Comparison of ENCODE assay signal across 9 cellular contexts in the genomic region with DNA sequence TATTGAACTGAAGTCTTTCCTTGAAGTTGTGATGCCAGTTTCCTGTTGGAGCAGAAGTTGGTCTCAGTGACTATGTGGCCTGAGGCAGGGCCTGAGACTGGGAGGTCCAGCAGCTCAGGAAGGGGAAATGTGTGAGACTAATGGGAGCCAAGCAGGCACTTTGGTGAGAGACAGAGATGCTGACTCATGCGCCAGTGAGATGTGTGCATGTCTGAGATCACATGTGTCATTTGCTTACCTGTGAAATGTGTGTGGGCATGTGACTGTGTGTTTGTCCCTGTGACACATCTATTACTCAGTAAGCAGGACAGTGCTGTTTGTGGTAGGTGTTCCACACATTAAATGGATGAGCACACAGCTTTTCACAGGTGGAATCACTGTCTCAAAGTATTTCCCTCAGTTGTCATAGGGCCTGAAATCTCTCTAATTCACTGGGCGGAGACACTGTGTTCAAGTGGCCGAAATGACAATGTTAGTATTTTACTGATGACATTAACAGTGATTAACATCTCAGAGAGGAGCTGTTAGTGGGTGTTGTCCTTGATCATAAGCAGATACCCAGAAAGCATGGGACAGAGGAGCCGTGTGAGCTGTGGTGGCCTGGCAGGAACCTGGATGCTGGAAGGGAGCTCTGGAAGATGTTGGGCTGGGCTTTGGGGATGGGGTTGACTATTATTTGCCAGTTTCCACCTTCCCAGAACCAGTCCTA. TPM values are rescaled to one million over a fixed set of nuclear protein-coding genes. Genes with fewer than 3 reads are reported as not detected.
DNase-seq lines count a peak whose midpoint lies in the region; ATAC-seq, FAIRE-seq and TF ChIP-seq lines count a peak whose summit lies in the region.
"Had no signal": no experiment of that assay in that cellular context is flagged by ENCODE, and none has a peak within 500 bp of the region (broad histone marks: within the 10 kb centered on the region; RNA-seq: fewer than 3 reads in every experiment).

No MANE protein-coding gene starts in this region.

- H4K20me1 ChIP-seq in HepG2 (ENCODE audit: insufficient read depth, low read length), result no peaks in the 10 kb centered on the region

- no peak for TF ChIP-seq POLR2A in HepG2 (IDR thresholded peaks at IDR 0.05; ENCODE audit: insufficient read depth in 1 of 2, low read depth in 2 of 2, low read length in 2 of 2)

- WGBS in HepG2 (ENCODE audit: low lambda C conversion rate), result 100% methylated on average over 4 of the region's 4 CpGs

- H3K4me3 ChIP-seq in AG09309 (ENCODE audit: control insufficient read depth, low read depth, low read length) (no peak overlapping the region), HepG2 (replicated peaks in 1 of 3; ENCODE audit: insufficient read depth in 1 of 3, low read depth in 2 of 3, low read length in 3 of 3) (no peak overlapping the region)

- H3K9me3 ChIP-seq in HepG2 (ENCODE audit: low read length), result no peaks in the 10 kb centered on the region

- no peaks in the 10 kb centered on the region for H3K27me3 ChIP-seq in HepG2 (ENCODE audit: control insufficient read depth in 1 of 2, insufficient read depth in 2 of 2, low read length in 2 of 2)

- H3K4me1 ChIP-seq in HepG2 (ENCODE audit: insufficient read depth, low read length), result peaks cover 27% of the 10 kb centered on the region

- H3K79me2 ChIP-seq in HepG2 (ENCODE audit: insufficient read depth, low read length), result no peaks in the 10 kb centered on the region

- TF ChIP-seq RAD21 in HepG2 (CRISPR knock-in tag; IDR thresholded peaks at IDR 0.05), result no peak

- H3K9me3 Mint-ChIP-seq in activated T-cell treated with anti-CD3 and anti-CD28 coated beads, Interleukin-2, amount 50 U/mL, for 72 hours, result no peaks in the 10 kb centered on the region

- H3K27ac Mint-ChIP-seq in activated T-cell treated with anti-CD3 and anti-CD28 coated beads, Interleukin-2, amount 50 U/mL, for 72 hours, result peak overlapping the region; percentile 20

- TF ChIP-seq CTCF in AG09309 (IDR thresholded peaks at IDR 0.05; ENCODE audit: control insufficient read depth, insufficient read depth, low read depth, low read length, missing control alignments), result no peak
- TF ChIP-seq CTCF in HepG2 (CRISPR knock-in tag; IDR thresholded peaks at IDR 0.05), result no peak

- H3K9ac ChIP-seq in HepG2 (ENCODE audit: insufficient read depth, low read depth, low read length), result no peak overlapping the region

- peaks cover 0 to 3% of the 10 kb centered on the region in 2 donors for H3K36me3 Mint-ChIP-seq in activated T-cell treated with anti-CD3 and anti-CD28 coated beads, Interleukin-2, amount 50 U/mL, for 72 hours (ENCODE audit: insufficient read depth in 2 of 2)

- CTCF ChIA-PET in HepG2 (lab: Yijun Ruan, JAX; ENCODE audit: low intra/inter-chr PET ratio, low total read pairs), result no interaction called here

- FAIRE-seq in HepG2 (lab: Jason Lieb, UNC), result no peak

- no peak overlapping the region for H3K4me3 Mint-ChIP-seq in activated T-cell treated with anti-CD3 and anti-CD28 coated beads, Interleukin-2, amount 50 U/mL, for 72 hours

- H3K4me1 Mint-ChIP-seq in activated T-cell treated with anti-CD3 and anti-CD28 coated beads, Interleukin-2, amount 50 U/mL, for 72 hours (ENCODE audit: low read depth), result peaks cover 24% of the 10 kb centered on the region

- intact Hi-C loops in HepG2 (cut with micrococcal nuclease; ENCODE audit: unreplicated experiment) (no loop called here), cardiac septum (cut with DNase I) (no loop called here)

- ATAC-seq in HG02798 (IDR thresholded peaks at IDR 0.05; ENCODE audit: poor library complexity, unreplicated experiment), result peak; percentile 50
- ATAC-seq in activated T-cell treated with anti-CD3 and anti-CD28 coated beads, Interleukin-2, amount 50 U/mL, for 72 hours (replicated peaks in 1 of 2), result peak; percentile 99
- ATAC-seq in HepG2, result no peak
- ATAC-seq in HG03280 (IDR thresholded peaks at IDR 0.05; ENCODE audit: unreplicated experiment), result no peak
- no peak for ATAC-seq in HG03159 (IDR thresholded peaks at IDR 0.05; ENCODE audit: unreplicated experiment)

- no peaks in the 10 kb centered on the region for H3K27me3 Mint-ChIP-seq in activated T-cell treated with anti-CD3 and anti-CD28 coated beads, Interleukin-2, amount 50 U/mL, for 72 hours (ENCODE audit: low read depth)

- BruUV-seq in HepG2 (replicated peaks; lab: Mats Ljungman, UMichigan), result no TSS peak

- no peak for TF ChIP-seq EP300 in HepG2 (IDR thresholded peaks at IDR 0.05; ENCODE audit: low read depth in 2 of 2, low read length in 2 of 2)
- no peak for TF ChIP-seq EP300 in HepG2 (CRISPR knock-in tag; IDR thresholded peaks at IDR 0.05; ENCODE audit: borderline replicate concordance)

- in situ Hi-C loops in HepG2 (cut with HindIII; ENCODE audit: extremely low pct_ligation_motif_present, low pct_unique_long_range_greater_than_20kb), result no loop called here

- peaks cover 0 to 2% of the 10 kb centered on the region in 2 experiments; a peak in 1 of 5 replicates for H3K36me3 ChIP-seq in HepG2 (replicated peaks in 1 of 2; ENCODE audit: control insufficient read depth in 1 of 2, insufficient read depth in 2 of 2, low read length in 2 of 2)

- H2AFZ ChIP-seq in HepG2 (ENCODE audit: low read length), result no peak overlapping the region

- POLR2A ChIA-PET in HepG2 (lab: Yijun Ruan, JAX), result interaction anchor here (1.1 to 1.3 kb wide), 2 partner anchors 13 to 16 kb away, joined by 3 to 4 read pairs; a partner anchor contains a TSS

- DNase-seq in AG09309 (ENCODE audit: low read depth) (peak; percentile 17), HepG2 (ENCODE audit: low spot score) (peak; percentile 25), hippocampal formation (lab: John Stamatoyannopoulos, UW) (no peak), cardiac septum (ENCODE audit: low spot score) (no peak)
- peak; percentile 58 to 69 for DNase-seq in activated T-cell treated with anti-CD3 and anti-CD28 coated beads, Interleukin-2, amount 50 U/mL, for 72 hours

- H3K4me2 ChIP-seq in HepG2 (ENCODE audit: low read depth, low read length), result no peak overlapping the region

- no peak overlapping the region for H3K27ac ChIP-seq in HepG2 (ENCODE audit: extremely low read length, insufficient read depth, low read length)

RNA-seq across cellular contexts. Expression of a gene that starts 7.4 kb away (rescaled TPM):
- 10 to 100 TPM in 1 of 2 donors, 1 to 10 TPM in 1; 6.7 to 11.5 TPM for total RNA-seq in activated T-cell treated with anti-CD3 and anti-CD28 coated beads, Interleukin-2, amount 50 U/mL, for 72 hours
- total RNA-seq in HepG2 (2016; rRNA removed; fragmentation: Illumina TruSeq; extraction: Trizol) (4.6 and 7.4 TPM in 2 replicates), cardiac septum (20.4 TPM)
- 1.2 and 2.7 TPM in 2 replicates for total RNA-seq in HepG2 (2016; cell fraction: cytosol; rRNA removed; fragmentation: Illumina TruSeq; extraction: Trizol; ENCODE audit: low read depth)
- total RNA-seq in HepG2 (2016; cell fraction: insoluble cytoplasmic fraction; rRNA removed; fragmentation: Illumina TruSeq; extraction: Trizol), result 4.1 and 6.5 TPM in 2 replicates
- total RNA-seq in HepG2 (2016; cell fraction: membrane; rRNA removed; fragmentation: Illumina TruSeq; extraction: Trizol), result 2.4 and 3.2 TPM in 2 replicates
- 10.2 and 12.0 TPM in 2 replicates for total RNA-seq in HepG2 (2016; cell fraction: nucleus; rRNA removed; fragmentation: Illumina TruSeq; extraction: Trizol)
- 9.3 and 9.4 TPM in 2 replicates for polyA plus RNA-seq in HepG2 (2011; rRNA removed)
- polyA plus RNA-seq in HepG2 (2011; cell fraction: cytosol; rRNA removed), result 3.5 and 4.3 TPM in 2 replicates
- 56.9 and 72.9 TPM in 2 replicates for polyA plus RNA-seq in HepG2 (2011; cell fraction: nucleus; rRNA removed)
- 4.7 TPM in 2 replicates for polyA plus RNA-seq in HepG2 (2012)
- 2.1 and 2.4 TPM in 2 replicates for polyA plus RNA-seq in HepG2 (2016; cell fraction: cytosol; fragmentation: Illumina TruSeq; extraction: Trizol; ENCODE audit: low read depth)
- 4.7 and 6.3 TPM in 2 replicates for polyA plus RNA-seq in HepG2 (2016; cell fraction: insoluble cytoplasmic fraction; fragmentation: Illumina TruSeq; extraction: Trizol; ENCODE audit: low read depth)
- polyA plus RNA-seq in HepG2 (2016; cell fraction: membrane; fragmentation: Illumina TruSeq; extraction: Trizol; ENCODE audit: low read depth), result 2.6 and 3.1 TPM in 2 replicates
- polyA plus RNA-seq in HepG2 (2016; cell fraction: nucleus; fragmentation: Illumina TruSeq; extraction: Trizol; ENCODE audit: insufficient read depth, low read depth), result 21.5 and 24.6 TPM in 2 replicates
- polyA minus RNA-seq in HepG2 (2011; rRNA and poly(A)+ RNA removed; ENCODE audit: low replicate concordance), result 3.1 and 10.0 TPM in 2 replicates
- polyA minus RNA-seq in HepG2 (2011; cell fraction: cytosol; rRNA and poly(A)+ RNA removed), result 0.62 and 1.4 TPM in 2 replicates
- polyA minus RNA-seq in HepG2 (2011; cell fraction: nucleus; rRNA and poly(A)+ RNA removed), result 7.6 and 7.8 TPM in 2 replicates

RNA-seq across cellular contexts. Expression of a gene that starts 13.2 kb away (rescaled TPM):
- 1 to 10 TPM; 1.1 to 1.4 TPM for total RNA-seq in activated T-cell treated with anti-CD3 and anti-CD28 coated beads, Interleukin-2, amount 50 U/mL, for 72 hours
- total RNA-seq in HepG2 (2016; rRNA removed; fragmentation: Illumina TruSeq; extraction: Trizol) (0.27 TPM in 1 of 2 replicates, not detected in the other), cardiac septum (3.5 TPM)
- 0.18 TPM in 1 of 2 replicates, not detected in the other for total RNA-seq in HepG2 (2016; cell fraction: cytosol; rRNA removed; fragmentation: Illumina TruSeq; extraction: Trizol; ENCODE audit: low read depth)
- 0.16 and 0.37 TPM in 2 replicates for total RNA-seq in HepG2 (2016; cell fraction: insoluble cytoplasmic fraction; rRNA removed; fragmentation: Illumina TruSeq; extraction: Trizol)
- 0.10 and 0.22 TPM in 2 replicates for total RNA-seq in HepG2 (2016; cell fraction: membrane; rRNA removed; fragmentation: Illumina TruSeq; extraction: Trizol)
- 1.1 and 1.2 TPM in 2 replicates for total RNA-seq in HepG2 (2016; cell fraction: nucleus; rRNA removed; fragmentation: Illumina TruSeq; extraction: Trizol)
- 0.18 and 0.22 TPM in 2 replicates for polyA plus RNA-seq in HepG2 (2011; rRNA removed)
- 0.20 TPM in 1 of 2 replicates, not detected in the other for polyA plus RNA-seq in HepG2 (2011; cell fraction: cytosol; rRNA removed)
- 1.5 and 2.4 TPM in 2 replicates for polyA plus RNA-seq in HepG2 (2011; cell fraction: nucleus; rRNA removed)
- 0.21 and 0.68 TPM in 2 replicates for polyA plus RNA-seq in HepG2 (2012)
- not detected in 2 replicates for polyA plus RNA-seq in HepG2 (2016; cell fraction: cytosol; fragmentation: Illumina TruSeq; extraction: Trizol; ENCODE audit: low read depth)
- polyA plus RNA-seq in HepG2 (2016; cell fraction: insoluble cytoplasmic fraction; fragmentation: Illumina TruSeq; extraction: Trizol; ENCODE audit: low read depth), result not detected in 2 replicates
- 0.10 TPM in 1 of 2 replicates, not detected in the other for polyA plus RNA-seq in HepG2 (2016; cell fraction: membrane; fragmentation: Illumina TruSeq; extraction: Trizol; ENCODE audit: low read depth)
- polyA plus RNA-seq in HepG2 (2016; cell fraction: nucleus; fragmentation: Illumina TruSeq; extraction: Trizol; ENCODE audit: insufficient read depth, low read depth), result 0.81 and 1.0 TPM in 2 replicates
- polyA minus RNA-seq in HepG2 (2011; rRNA and poly(A)+ RNA removed; ENCODE audit: low replicate concordance), result 0.32 and 0.37 TPM in 2 replicates
- polyA minus RNA-seq in HepG2 (2011; cell fraction: cytosol; rRNA and poly(A)+ RNA removed), result not detected in 2 replicates
- polyA minus RNA-seq in HepG2 (2011; cell fraction: nucleus; rRNA and poly(A)+ RNA removed), result 1.5 and 2.4 TPM in 2 replicates
- total RNA-seq: dermis microvascular lymphatic vessel endothelial cell had no signal

RNA-seq across cellular contexts. Expression of a gene that starts 16.0 kb away (rescaled TPM):
- 10 to 100 TPM; 69.2 to 80.9 TPM for total RNA-seq in activated T-cell treated with anti-CD3 and anti-CD28 coated beads, Interleukin-2, amount 50 U/mL, for 72 hours
- total RNA-seq in HepG2 (2016; rRNA removed; fragmentation: Illumina TruSeq; extraction: Trizol), result 51.4 and 56.2 TPM in 2 replicates
- total RNA-seq in HepG2 (2016; cell fraction: cytosol; rRNA removed; fragmentation: Illumina TruSeq; extraction: Trizol; ENCODE audit: low read depth), result 34.3 and 49.7 TPM in 2 replicates
- total RNA-seq in HepG2 (2016; cell fraction: insoluble cytoplasmic fraction; rRNA removed; fragmentation: Illumina TruSeq; extraction: Trizol), result 51.7 and 55.6 TPM in 2 replicates
- total RNA-seq in HepG2 (2016; cell fraction: membrane; rRNA removed; fragmentation: Illumina TruSeq; extraction: Trizol), result 40.2 and 44.8 TPM in 2 replicates
- total RNA-seq in HepG2 (2016; cell fraction: nucleus; rRNA removed; fragmentation: Illumina TruSeq; extraction: Trizol), result 24.8 and 29.5 TPM in 2 replicates
- 37.9 and 41.5 TPM in 2 replicates for polyA plus RNA-seq in HepG2 (2011; rRNA removed)
- 37.0 and 40.4 TPM in 2 replicates for polyA plus RNA-seq in HepG2 (2011; cell fraction: cytosol; rRNA removed)
- polyA plus RNA-seq in HepG2 (2011; cell fraction: nucleus; rRNA removed), result 33.1 and 38.4 TPM in 2 replicates
- 39.7 and 44.2 TPM in 2 replicates for polyA plus RNA-seq in HepG2 (2012)
- polyA plus RNA-seq in HepG2 (2016; cell fraction: cytosol; fragmentation: Illumina TruSeq; extraction: Trizol; ENCODE audit: low read depth), result 37.5 and 48.1 TPM in 2 replicates
- 53.1 and 56.8 TPM in 2 replicates for polyA plus RNA-seq in HepG2 (2016; cell fraction: insoluble cytoplasmic fraction; fragmentation: Illumina TruSeq; extraction: Trizol; ENCODE audit: low read depth)
- polyA plus RNA-seq in HepG2 (2016; cell fraction: membrane; fragmentation: Illumina TruSeq; extraction: Trizol; ENCODE audit: low read depth), result 35.4 and 38.9 TPM in 2 replicates
- polyA plus RNA-seq in HepG2 (2016; cell fraction: nucleus; fragmentation: Illumina TruSeq; extraction: Trizol; ENCODE audit: insufficient read depth, low read depth), result 39.8 and 44.2 TPM in 2 replicates
- 10.5 and 17.0 TPM in 2 replicates for polyA minus RNA-seq in HepG2 (2011; rRNA and poly(A)+ RNA removed; ENCODE audit: low replicate concordance)
- 6.2 TPM in 2 replicates for polyA minus RNA-seq in HepG2 (2011; cell fraction: cytosol; rRNA and poly(A)+ RNA removed)
- polyA minus RNA-seq in HepG2 (2011; cell fraction: nucleus; rRNA and poly(A)+ RNA removed), result 9.4 and 13.8 TPM in 2 replicates
- total RNA-seq in cardiac septum, result 57.6 TPM

RNA-seq across cellular contexts. Expression of a gene that starts 29.7 kb away (rescaled TPM):
- not detected for total RNA-seq in activated T-cell treated with anti-CD3 and anti-CD28 coated beads, Interleukin-2, amount 50 U/mL, for 72 hours
- not detected in 2 replicates for total RNA-seq in HepG2 (2016; rRNA removed; fragmentation: Illumina TruSeq; extraction: Trizol)
- not detected in 2 replicates for total RNA-seq in HepG2 (2016; cell fraction: cytosol; rRNA removed; fragmentation: Illumina TruSeq; extraction: Trizol; ENCODE audit: low read depth)
- not detected in 2 replicates for total RNA-seq in HepG2 (2016; cell fraction: insoluble cytoplasmic fraction; rRNA removed; fragmentation: Illumina TruSeq; extraction: Trizol)
- not detected in 2 replicates for total RNA-seq in HepG2 (2016; cell fraction: membrane; rRNA removed; fragmentation: Illumina TruSeq; extraction: Trizol)
- total RNA-seq in HepG2 (2016; cell fraction: nucleus; rRNA removed; fragmentation: Illumina TruSeq; extraction: Trizol), result not detected in 2 replicates
- polyA plus RNA-seq in HepG2 (2011; rRNA removed), result not detected in 2 replicates
- polyA plus RNA-seq in HepG2 (2011; cell fraction: cytosol; rRNA removed), result not detected in 2 replicates
- polyA plus RNA-seq in HepG2 (2011; cell fraction: nucleus; rRNA removed), result not detected in 2 replicates
- 0.11 and 0.15 TPM in 2 replicates for polyA plus RNA-seq in HepG2 (2012)
- polyA plus RNA-seq in HepG2 (2016; cell fraction: cytosol; fragmentation: Illumina TruSeq; extraction: Trizol; ENCODE audit: low read depth), result not detected in 2 replicates
- not detected in 2 replicates for polyA plus RNA-seq in HepG2 (2016; cell fraction: insoluble cytoplasmic fraction; fragmentation: Illumina TruSeq; extraction: Trizol; ENCODE audit: low read depth)
- polyA plus RNA-seq in HepG2 (2016; cell fraction: membrane; fragmentation: Illumina TruSeq; extraction: Trizol; ENCODE audit: low read depth), result not detected in 2 replicates
- not detected in 2 replicates for polyA plus RNA-seq in HepG2 (2016; cell fraction: nucleus; fragmentation: Illumina TruSeq; extraction: Trizol; ENCODE audit: insufficient read depth, low read depth)
- not detected in 2 replicates for polyA minus RNA-seq in HepG2 (2011; rRNA and poly(A)+ RNA removed; ENCODE audit: low replicate concordance)
- polyA minus RNA-seq in HepG2 (2011; cell fraction: cytosol; rRNA and poly(A)+ RNA removed), result not detected in 2 replicates
- not detected in 2 replicates for polyA minus RNA-seq in HepG2 (2011; cell fraction: nucleus; rRNA and poly(A)+ RNA removed)
- total RNA-seq in cardiac septum, result not detected
- total RNA-seq: dermis microvascular lymphatic vessel endothelial cell had no signal

RNA-seq across cellular contexts. Expression of a gene that starts 30.2 kb away (rescaled TPM):
- 1 to 10 TPM; 8.4 to 9.1 TPM for total RNA-seq in activated T-cell treated with anti-CD3 and anti-CD28 coated beads, Interleukin-2, amount 50 U/mL, for 72 hours
- total RNA-seq in HepG2 (2016; rRNA removed; fragmentation: Illumina TruSeq; extraction: Trizol) (1.5 and 2.1 TPM in 2 replicates), cardiac septum (22.0 TPM)
- total RNA-seq in HepG2 (2016; cell fraction: cytosol; rRNA removed; fragmentation: Illumina TruSeq; extraction: Trizol; ENCODE audit: low read depth), result 1.6 TPM in 2 replicates
- 0.91 and 1.5 TPM in 2 replicates for total RNA-seq in HepG2 (2016; cell fraction: insoluble cytoplasmic fraction; rRNA removed; fragmentation: Illumina TruSeq; extraction: Trizol)
- 2.0 and 2.1 TPM in 2 replicates for total RNA-seq in HepG2 (2016; cell fraction: membrane; rRNA removed; fragmentation: Illumina TruSeq; extraction: Trizol)
- total RNA-seq in HepG2 (2016; cell fraction: nucleus; rRNA removed; fragmentation: Illumina TruSeq; extraction: Trizol), result 2.3 and 3.3 TPM in 2 replicates
- 2.7 and 3.9 TPM in 2 replicates for polyA plus RNA-seq in HepG2 (2011; rRNA removed)
- 2.2 and 3.1 TPM in 2 replicates for polyA plus RNA-seq in HepG2 (2011; cell fraction: cytosol; rRNA removed)
- 9.3 and 11.8 TPM in 2 replicates for polyA plus RNA-seq in HepG2 (2011; cell fraction: nucleus; rRNA removed)
- polyA plus RNA-seq in HepG2 (2012), result 5.9 and 6.5 TPM in 2 replicates
- polyA plus RNA-seq in HepG2 (2016; cell fraction: cytosol; fragmentation: Illumina TruSeq; extraction: Trizol; ENCODE audit: low read depth), result 2.5 and 2.9 TPM in 2 replicates
- 2.5 and 3.9 TPM in 2 replicates for polyA plus RNA-seq in HepG2 (2016; cell fraction: insoluble cytoplasmic fraction; fragmentation: Illumina TruSeq; extraction: Trizol; ENCODE audit: low read depth)
- polyA plus RNA-seq in HepG2 (2016; cell fraction: membrane; fragmentation: Illumina TruSeq; extraction: Trizol; ENCODE audit: low read depth), result 4.6 and 5.4 TPM in 2 replicates
- polyA plus RNA-seq in HepG2 (2016; cell fraction: nucleus; fragmentation: Illumina TruSeq; extraction: Trizol; ENCODE audit: insufficient read depth, low read depth), result 4.5 and 5.5 TPM in 2 replicates
- 2.5 and 7.0 TPM in 2 replicates for polyA minus RNA-seq in HepG2 (2011; rRNA and poly(A)+ RNA removed; ENCODE audit: low replicate concordance)
- 1.8 and 2.8 TPM in 2 replicates for polyA minus RNA-seq in HepG2 (2011; cell fraction: cytosol; rRNA and poly(A)+ RNA removed)
- 5.0 and 5.8 TPM in 2 replicates for polyA minus RNA-seq in HepG2 (2011; cell fraction: nucleus; rRNA and poly(A)+ RNA removed)

Comparison
In these comparisons a context has a peak if more than half of its experiments do, and no peak if none do; other contexts are left out.
1. DNase-seq: peak in AG09309 (single experiment), activated T-cell treated with anti-CD3 and anti-CD28 coated beads, Interleukin-2, amount 50 U/mL, for 72 hours (2 of 2) and HepG2 (single experiment); none in hippocampal formation (0 of 2) and cardiac septum (single experiment).
2. ATAC-seq: peak in HG02798 (single experiment) and activated T-cell treated with anti-CD3 and anti-CD28 coated beads, Interleukin-2, amount 50 U/mL, for 72 hours (2 of 2); none in HepG2 (single experiment), HG03280 (single experiment) and HG03159 (single experiment).